Comparison of ENCODE assay signal across 11 cellular contexts in the genomic region with DNA sequence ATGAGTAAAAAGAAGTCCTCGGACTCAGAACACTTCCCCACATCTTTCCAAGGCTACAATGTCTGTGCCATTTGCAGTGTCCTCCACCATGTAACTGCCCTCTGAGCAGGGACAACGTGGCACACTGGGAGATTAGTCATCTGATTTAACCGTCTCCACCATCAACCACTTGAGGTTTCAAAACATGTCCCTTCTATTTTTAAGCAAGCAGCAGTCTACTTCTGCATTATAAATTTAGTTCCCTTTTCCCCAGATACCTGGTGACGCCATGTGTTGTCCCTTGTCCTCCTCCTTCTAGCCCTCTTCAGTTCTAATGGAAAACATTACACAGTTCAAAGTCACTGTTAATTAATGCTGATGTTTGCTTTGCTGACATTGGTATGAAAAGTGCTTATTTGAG. TPM values are rescaled to one million over a fixed set of nuclear protein-coding genes. Genes with fewer than 3 reads are reported as not detected.
A peak's percentile ranks its signal among the peaks of the same experiment; 100 is the strongest.
DNase-seq lines count a peak whose midpoint lies in the region; ATAC-seq and TF ChIP-seq lines count a peak whose summit lies in the region.
"Had no signal": no experiment of that assay in that cellular context is flagged by ENCODE, and none has a peak within 500 bp of the region (broad histone marks: within the 10 kb centered on the region; RNA-seq: fewer than 3 reads in every experiment).

No MANE protein-coding gene starts in this region.

- peak; percentile 62 for ATAC-seq in GM19452 (IDR thresholded peaks at IDR 0.05; ENCODE audit: unreplicated experiment)
- ATAC-seq in HG03354 (IDR thresholded peaks at IDR 0.05; ENCODE audit: poor library complexity, severe bottlenecking, unreplicated experiment) = peak; percentile 62
- no peak for ATAC-seq in SK-N-SH treated with all-trans-retinoic acid at 6 μM for 48 hours
- no peak for ATAC-seq in T-cell (replicated peaks in 1 of 4)
- ATAC-seq: activated T-helper 17 cell treated with anti-CD3 and anti-CD28 coated beads, Interleukin-2, amount 50 U/mL, for 72 hours had no signal

- peaks cover 5 to 6% of the 10 kb centered on the region in 2 donors for H3K27me3 Mint-ChIP-seq in T-cell
- no peaks in the 10 kb centered on the region for H3K27me3 Mint-ChIP-seq in type B pancreatic cell
- H3K27me3 Mint-ChIP-seq: dendritic cell treated with granulocyte-macrophage colony-stimulating factor and Interleukin-4, amounts not matched to agents 40 ng/mL and 50 ng/mL, for 4 days had no signal

- POLR2A ChIA-PET in T-cell (lab: Charles Lee) = no interaction called here

- no peak overlapping the region for H3K4me3 Mint-ChIP-seq in T-cell
- no peak overlapping the region for H3K4me3 Mint-ChIP-seq in type B pancreatic cell
- H3K4me3 Mint-ChIP-seq: activated T-helper 17 cell treated with anti-CD3 and anti-CD28 coated beads, Interleukin-2, amount 50 U/mL, for 72 hours; dendritic cell treated with granulocyte-macrophage colony-stimulating factor and Interleukin-4, amounts not matched to agents 40 ng/mL and 50 ng/mL, for 4 days had no signal

- H3K27ac Mint-ChIP-seq in T-cell (no peak overlapping the region), type B pancreatic cell (no peak overlapping the region)
- H3K27ac Mint-ChIP-seq: activated T-helper 17 cell treated with anti-CD3 and anti-CD28 coated beads, Interleukin-2, amount 50 U/mL, for 72 hours; dendritic cell treated with granulocyte-macrophage colony-stimulating factor and Interleukin-4, amounts not matched to agents 40 ng/mL and 50 ng/mL, for 4 days had no signal

- CTCF ChIA-PET in T-cell (lab: Charles Lee) = no interaction called here

- H3K4me1 Mint-ChIP-seq in T-cell = no peaks in the 10 kb centered on the region
- no peaks in the 10 kb centered on the region for H3K4me1 Mint-ChIP-seq in type B pancreatic cell (ENCODE audit: unreplicated experiment)
- H3K4me1 Mint-ChIP-seq: activated T-helper 17 cell treated with anti-CD3 and anti-CD28 coated beads, Interleukin-2, amount 50 U/mL, for 72 hours had no signal

- peak; percentile 83 for DNase-seq in DMS79 treated with DMSO at 0.1 percent for 48 hours (lab: John Stamatoyannopoulos, UW)
- peak; percentile 4 for DNase-seq in SHP77 treated with DMSO at 0.1 percent for 48 hours (lab: John Stamatoyannopoulos, UW)
- DNase-seq in T-cell = no peak
- DNase-seq in EL = no peak
- no peak for DNase-seq in type B pancreatic cell (ENCODE audit: extremely low spot score, unreplicated experiment)

- H3K9me3 Mint-ChIP-seq in T-cell = no peaks in the 10 kb centered on the region
- H3K9me3 Mint-ChIP-seq in type B pancreatic cell = no peaks in the 10 kb centered on the region
- H3K9me3 Mint-ChIP-seq: activated T-helper 17 cell treated with anti-CD3 and anti-CD28 coated beads, Interleukin-2, amount 50 U/mL, for 72 hours; dendritic cell treated with granulocyte-macrophage colony-stimulating factor and Interleukin-4, amounts not matched to agents 40 ng/mL and 50 ng/mL, for 4 days had no signal

- no peaks in the 10 kb centered on the region for H3K36me3 Mint-ChIP-seq in T-cell
- H3K36me3 Mint-ChIP-seq in type B pancreatic cell = no peaks in the 10 kb centered on the region

- no peak for TF ChIP-seq CTCF in type B pancreatic cell (conservative IDR thresholded peaks at IDR 0.05)

TF ChIP-seq in SK-N-SH treated with all-trans-retinoic acid at 6 μM for 48 hours, 23 proteins besides CTCF, POLR2A, EP300 and RAD21:
- no peak for TF ChIP-seq GLIS3 (CRISPR knock-in tag; IDR thresholded peaks at IDR 0.05)
- no peak for TF ChIP-seq PATZ1 (CRISPR knock-in tag; IDR thresholded peaks at IDR 0.05; ENCODE audit: borderline replicate concordance)
- TF ChIP-seq ZNF565 (CRISPR knock-in tag; conservative IDR thresholded peaks at IDR 0.05; ENCODE audit: low read depth) = no peak
- no peak for TF ChIP-seq SNAI2 (CRISPR knock-in tag; IDR thresholded peaks at IDR 0.05)
- no peak for TF ChIP-seq ZNF70 (CRISPR knock-in tag; IDR thresholded peaks at IDR 0.05)
- no peak for TF ChIP-seq ZC3H10 (CRISPR knock-in tag; IDR thresholded peaks at IDR 0.05)
- TF ChIP-seq CREB5 (CRISPR knock-in tag; IDR thresholded peaks at IDR 0.05; ENCODE audit: low read depth) = no peak
- TF ChIP-seq, protein P1, sequence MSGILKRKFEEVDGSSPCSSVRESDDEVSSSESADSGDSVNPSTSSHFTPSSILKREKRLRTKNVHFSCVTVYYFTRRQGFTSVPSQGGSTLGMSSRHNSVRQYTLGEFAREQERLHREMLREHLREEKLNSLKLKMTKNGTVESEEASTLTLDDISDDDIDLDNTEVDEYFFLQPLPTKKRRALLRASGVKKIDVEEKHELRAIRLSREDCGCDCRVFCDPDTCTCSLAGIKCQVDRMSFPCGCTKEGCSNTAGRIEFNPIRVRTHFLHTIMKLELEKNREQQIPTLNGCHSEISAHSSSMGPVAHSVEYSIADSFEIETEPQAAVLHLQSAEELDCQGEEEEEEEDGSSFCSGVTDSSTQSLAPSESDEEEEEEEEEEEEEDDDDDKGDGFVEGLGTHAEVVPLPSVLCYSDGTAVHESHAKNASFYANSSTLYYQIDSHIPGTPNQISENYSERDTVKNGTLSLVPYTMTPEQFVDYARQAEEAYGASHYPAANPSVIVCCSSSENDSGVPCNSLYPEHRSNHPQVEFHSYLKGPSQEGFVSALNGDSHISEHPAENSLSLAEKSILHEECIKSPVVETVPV (CRISPR knock-in tag; IDR thresholded peaks at IDR 0.05) = no peak
- TF ChIP-seq PPARA (CRISPR knock-in tag; IDR thresholded peaks at IDR 0.05; ENCODE audit: borderline replicate concordance) = no peak
- TF ChIP-seq ZNF8 (CRISPR knock-in tag; IDR thresholded peaks at IDR 0.05) = no peak
- no peak for TF ChIP-seq TSHZ2 (CRISPR knock-in tag; IDR thresholded peaks at IDR 0.05)
- TF ChIP-seq ZFP30 (CRISPR knock-in tag; IDR thresholded peaks at IDR 0.05) = no peak
- TF ChIP-seq RARB (CRISPR knock-in tag; IDR thresholded peaks at IDR 0.05) = no peak
- no peak for TF ChIP-seq ESRRG (CRISPR knock-in tag; IDR thresholded peaks at IDR 0.05)
- TF ChIP-seq CSDC2 (CRISPR knock-in tag; IDR thresholded peaks at IDR 0.05) = no peak
- TF ChIP-seq TOX (CRISPR knock-in tag; IDR thresholded peaks at IDR 0.05; ENCODE audit: borderline replicate concordance) = no peak
- no peak for TF ChIP-seq ARNTL (CRISPR knock-in tag; IDR thresholded peaks at IDR 0.05; ENCODE audit: borderline replicate concordance, low read depth)
- no peak for TF ChIP-seq TCF4 (CRISPR knock-in tag; IDR thresholded peaks at IDR 0.05; ENCODE audit: borderline replicate concordance)
- TF ChIP-seq BACH2 (CRISPR knock-in tag; IDR thresholded peaks at IDR 0.05; ENCODE audit: borderline replicate concordance) = no peak
- no peak for TF ChIP-seq ISL1 (CRISPR knock-in tag; IDR thresholded peaks at IDR 0.05)
TF ChIP-seq in SK-N-SH treated with all-trans-retinoic acid at 6 μM for 48 hours: peak in this region for 0.

RNA-seq across cellular contexts. Expression of gene ATP10B, which starts 52.9 kb away (rescaled TPM):
- under 1 TPM in 3 of 5 donors, not detected in 2; 0.07 to 0.12 (median 0.09) TPM for total RNA-seq in T-cell
- total RNA-seq in type B pancreatic cell (ENCODE audit: low replicate concordance) = 4.0 and 4.6 TPM in 2 replicates
- total RNA-seq: activated T-helper 17 cell treated with anti-CD3 and anti-CD28 coated beads, Interleukin-2, amount 50 U/mL, for 72 hours; LHCN-M2 had no signal

Comparison
In these comparisons a context has a peak if more than half of its experiments do, and no peak if none do; other contexts are left out.
1. DNase-seq: peak in DMS79 treated with DMSO at 0.1 percent for 48 hours (single experiment) and SHP77 treated with DMSO at 0.1 percent for 48 hours (single experiment); none in T-cell (0 of 34), EL (single experiment) and type B pancreatic cell (single experiment).
2. ATAC-seq: peak in GM19452 (single experiment) and HG03354 (single experiment); none in SK-N-SH treated with all-trans-retinoic acid at 6 μM for 48 hours (single experiment) and T-cell (0 of 4).